Comparison of ENCODE assay signal across 1 cellular context in genomic region chr13:27251166-27252088, GRCh38.
TF ChIP-seq lines count a peak whose summit lies in the region.

Gene RPL21, plus strand, starts transcription at chr13:27251558. Its CDS starts 2,219 bp downstream, at chr13:27253777.

TF ChIP-seq in HepG2, 621 proteins besides CTCF, POLR2A, EP300 and RAD21 (continued from another document and continues in another):
- TF ChIP-seq ARNTL (CRISPR knock-in tag; IDR thresholded peaks at IDR 0.05) (peak; percentile 59; the same call in 1 of the 2 replicates), AFF4 (CRISPR knock-in tag; IDR thresholded peaks at IDR 0.05) (no peak), HMGA1 (CRISPR knock-in tag; conservative IDR thresholded peaks at IDR 0.05) (no peak), SNAI1 (CRISPR knock-in tag; IDR thresholded peaks at IDR 0.05; ENCODE audit: borderline replicate concordance) (peak; percentile 64; the same call in 1 of the 2 replicates), ZNF629 (CRISPR knock-in tag; conservative IDR thresholded peaks at IDR 0.05) (no peak), KLF13 (CRISPR knock-in tag; IDR thresholded peaks at IDR 0.05) (peak; percentile 90; the same call in 1 of the 2 replicates), ZBTB1 (CRISPR knock-in tag; IDR thresholded peaks at IDR 0.05; ENCODE audit: borderline replicate concordance) (no peak), CBX5 (CRISPR knock-in tag; IDR thresholded peaks at IDR 0.05; ENCODE audit: borderline replicate concordance) (peak; percentile 31; the same call in 1 of the 2 replicates), MYNN (CRISPR knock-in tag; IDR thresholded peaks at IDR 0.05; ENCODE audit: low read depth) (0 out of 2 replicates have a peak, but pooled peaks have one; percentile 69), TBP (CRISPR knock-in tag; IDR thresholded peaks at IDR 0.05) (no peak), ZNF570 (CRISPR knock-in tag; IDR thresholded peaks at IDR 0.05; ENCODE audit: borderline replicate concordance) (no peak), ZNF543 (CRISPR knock-in tag; IDR thresholded peaks at IDR 0.05) (0 out of 2 replicates have a peak, but pooled peaks have one; percentile 80), USF2 (IDR thresholded peaks at IDR 0.05; ENCODE audit: low read depth, low read length) (no peak), USF2 (CRISPR knock-in tag; IDR thresholded peaks at IDR 0.05; ENCODE audit: borderline replicate concordance) (peak; percentile 43; the same call in 1 of the 2 replicates), PRPF4 (IDR thresholded peaks at IDR 0.05; ENCODE audit: low read depth, low read length, poor library complexity, severe bottlenecking) (no peak), MXD4 (CRISPR knock-in tag; IDR thresholded peaks at IDR 0.05) (no peak), ZBTB33 (CRISPR knock-in tag; IDR thresholded peaks at IDR 0.05) (peak; percentile 9; the same call in 1 of the 2 replicates), PRMT3 (CRISPR knock-in tag; IDR thresholded peaks at IDR 0.05; ENCODE audit: borderline replicate concordance, low read depth) (0 out of 2 replicates have a peak, but pooled peaks have one; percentile 42), ATF4 (CRISPR knock-in tag; IDR thresholded peaks at IDR 0.05) (peak in 1 of 2 experiments; percentile 49; a peak in 2 of 4 replicates), ARNT (IDR thresholded peaks at IDR 0.05) (no peak), HNRNPH1 (optimal IDR thresholded peaks at IDR 0.05; ENCODE audit: low read depth, low read length) (no peak), ZNF329 (CRISPR knock-in tag; IDR thresholded peaks at IDR 0.05; ENCODE audit: low read depth) (peak; percentile 69; the same call in 1 of the 2 replicates), PAX8 (CRISPR knock-in tag; IDR thresholded peaks at IDR 0.05; ENCODE audit: borderline replicate concordance) (0 out of 2 replicates have a peak, but pooled peaks have one; percentile 20), CENPX (CRISPR knock-in tag; IDR thresholded peaks at IDR 0.05) (no peak), ZNF468 (CRISPR knock-in tag; IDR thresholded peaks at IDR 0.05) (no peak), NFE2L2 (IDR thresholded peaks at IDR 0.05; ENCODE audit: low read length) (no peak), RARA (CRISPR knock-in tag; IDR thresholded peaks at IDR 0.05) (peak; percentile 53), ZNF367 (CRISPR knock-in tag; IDR thresholded peaks at IDR 0.05; ENCODE audit: borderline replicate concordance) (no peak), ZNF260 (CRISPR knock-in tag; IDR thresholded peaks at IDR 0.05; ENCODE audit: borderline replicate concordance, low read depth) (no peak), HNRNPK (IDR thresholded peaks at IDR 0.05; ENCODE audit: low read depth, low read length, poor library complexity, severe bottlenecking) (no peak), LBX2 (CRISPR knock-in tag; IDR thresholded peaks at IDR 0.05; ENCODE audit: borderline replicate concordance) (peak; percentile 34; the same call in 1 of the 2 replicates), ZFY (CRISPR knock-in tag; IDR thresholded peaks at IDR 0.05) (peak; percentile 99), PPARG (CRISPR knock-in tag; conservative IDR thresholded peaks at IDR 0.05) (no peak; the same call in 1 of the 2 replicates), KAT2B (IDR thresholded peaks at IDR 0.05; ENCODE audit: borderline replicate concordance, low read depth, low read length) (no peak), ZNF225 (CRISPR knock-in tag; IDR thresholded peaks at IDR 0.05) (peak; percentile 68; the same call in 1 of the 2 replicates), KDM5B (CRISPR knock-in tag; IDR thresholded peaks at IDR 0.05; ENCODE audit: borderline replicate concordance) (peak; percentile 96), ARID2 (CRISPR knock-in tag; IDR thresholded peaks at IDR 0.05; ENCODE audit: borderline replicate concordance) (no peak), GATA4 (IDR thresholded peaks at IDR 0.05; ENCODE audit: borderline replicate concordance, low read depth) (no peak; the same call in 1 of the 2 replicates), TBX2 (CRISPR knock-in tag; IDR thresholded peaks at IDR 0.05; ENCODE audit: borderline replicate concordance) (peak; percentile 82), SCMH1 (CRISPR knock-in tag; IDR thresholded peaks at IDR 0.05; ENCODE audit: borderline replicate concordance) (no peak)
- TF ChIP-seq, protein P1, sequence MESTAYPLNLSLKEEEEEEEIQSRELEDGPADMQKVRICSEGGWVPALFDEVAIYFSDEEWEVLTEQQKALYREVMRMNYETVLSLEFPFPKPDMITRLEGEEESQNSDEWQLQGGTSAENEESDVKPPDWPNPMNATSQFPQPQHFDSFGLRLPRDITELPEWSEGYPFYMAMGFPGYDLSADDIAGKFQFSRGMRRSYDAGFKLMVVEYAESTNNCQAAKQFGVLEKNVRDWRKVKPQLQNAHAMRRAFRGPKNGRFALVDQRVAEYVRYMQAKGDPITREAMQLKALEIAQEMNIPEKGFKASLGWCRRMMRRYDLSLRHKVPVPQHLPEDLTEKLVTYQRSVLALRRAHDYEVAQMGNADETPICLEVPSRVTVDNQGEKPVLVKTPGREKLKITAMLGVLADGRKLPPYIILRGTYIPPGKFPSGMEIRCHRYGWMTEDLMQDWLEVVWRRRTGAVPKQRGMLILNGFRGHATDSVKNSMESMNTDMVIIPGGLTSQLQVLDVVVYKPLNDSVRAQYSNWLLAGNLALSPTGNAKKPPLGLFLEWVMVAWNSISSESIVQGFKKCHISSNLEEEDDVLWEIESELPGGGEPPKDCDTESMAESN (CRISPR knock-in tag; conservative IDR thresholded peaks at IDR 0.05), result peak; percentile 27; the same call in 1 of the 2 replicates
- TF ChIP-seq, protein P2, sequence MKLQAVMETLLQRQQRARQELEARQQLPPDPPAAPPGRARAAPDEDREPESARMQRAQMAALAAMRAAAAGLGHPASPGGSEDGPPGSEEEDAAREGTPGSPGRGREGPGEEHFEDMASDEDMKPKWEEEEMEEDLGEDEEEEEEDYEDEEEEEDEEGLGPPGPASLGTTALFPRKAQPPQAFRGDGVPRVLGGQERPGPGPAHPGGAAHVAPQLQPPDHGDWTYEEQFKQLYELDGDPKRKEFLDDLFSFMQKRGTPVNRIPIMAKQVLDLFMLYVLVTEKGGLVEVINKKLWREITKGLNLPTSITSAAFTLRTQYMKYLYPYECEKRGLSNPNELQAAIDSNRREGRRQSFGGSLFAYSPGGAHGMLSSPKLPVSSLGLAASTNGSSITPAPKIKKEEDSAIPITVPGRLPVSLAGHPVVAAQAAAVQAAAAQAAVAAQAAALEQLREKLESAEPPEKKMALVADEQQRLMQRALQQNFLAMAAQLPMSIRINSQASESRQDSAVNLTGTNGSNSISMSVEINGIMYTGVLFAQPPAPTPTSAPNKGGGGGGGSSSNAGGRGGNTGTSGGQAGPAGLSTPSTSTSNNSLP (IDR thresholded peaks at IDR 0.05; ENCODE audit: low read depth, low read length), result no peak
- TF ChIP-seq, protein P3, sequence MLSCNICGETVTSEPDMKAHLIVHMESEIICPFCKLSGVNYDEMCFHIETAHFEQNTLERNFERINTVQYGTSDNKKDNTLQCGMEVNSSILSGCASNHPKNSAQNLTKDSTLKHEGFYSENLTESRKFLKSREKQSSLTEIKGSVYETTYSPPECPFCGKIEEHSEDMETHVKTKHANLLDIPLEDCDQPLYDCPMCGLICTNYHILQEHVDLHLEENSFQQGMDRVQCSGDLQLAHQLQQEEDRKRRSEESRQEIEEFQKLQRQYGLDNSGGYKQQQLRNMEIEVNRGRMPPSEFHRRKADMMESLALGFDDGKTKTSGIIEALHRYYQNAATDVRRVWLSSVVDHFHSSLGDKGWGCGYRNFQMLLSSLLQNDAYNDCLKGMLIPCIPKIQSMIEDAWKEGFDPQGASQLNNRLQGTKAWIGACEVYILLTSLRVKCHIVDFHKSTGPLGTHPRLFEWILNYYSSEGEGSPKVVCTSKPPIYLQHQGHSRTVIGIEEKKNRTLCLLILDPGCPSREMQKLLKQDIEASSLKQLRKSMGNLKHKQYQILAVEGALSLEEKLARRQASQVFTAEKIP (CRISPR knock-in tag; IDR thresholded peaks at IDR 0.05; ENCODE audit: borderline replicate concordance), result no peak
- TF ChIP-seq, protein P4, sequence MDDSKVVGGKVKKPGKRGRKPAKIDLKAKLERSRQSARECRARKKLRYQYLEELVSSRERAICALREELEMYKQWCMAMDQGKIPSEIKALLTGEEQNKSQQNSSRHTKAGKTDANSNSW (CRISPR knock-in tag; IDR thresholded peaks at IDR 0.05; ENCODE audit: borderline replicate concordance), result no peak
- TF ChIP-seq, protein P5, sequence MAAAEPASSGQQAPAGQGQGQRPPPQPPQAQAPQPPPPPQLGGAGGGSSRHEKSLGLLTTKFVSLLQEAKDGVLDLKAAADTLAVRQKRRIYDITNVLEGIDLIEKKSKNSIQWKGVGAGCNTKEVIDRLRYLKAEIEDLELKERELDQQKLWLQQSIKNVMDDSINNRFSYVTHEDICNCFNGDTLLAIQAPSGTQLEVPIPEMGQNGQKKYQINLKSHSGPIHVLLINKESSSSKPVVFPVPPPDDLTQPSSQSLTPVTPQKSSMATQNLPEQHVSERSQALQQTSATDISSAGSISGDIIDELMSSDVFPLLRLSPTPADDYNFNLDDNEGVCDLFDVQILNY (CRISPR knock-in tag; conservative IDR thresholded peaks at IDR 0.05), result peak; percentile 41; the same call in 1 of the 2 replicates
- TF ChIP-seq, protein P6, sequence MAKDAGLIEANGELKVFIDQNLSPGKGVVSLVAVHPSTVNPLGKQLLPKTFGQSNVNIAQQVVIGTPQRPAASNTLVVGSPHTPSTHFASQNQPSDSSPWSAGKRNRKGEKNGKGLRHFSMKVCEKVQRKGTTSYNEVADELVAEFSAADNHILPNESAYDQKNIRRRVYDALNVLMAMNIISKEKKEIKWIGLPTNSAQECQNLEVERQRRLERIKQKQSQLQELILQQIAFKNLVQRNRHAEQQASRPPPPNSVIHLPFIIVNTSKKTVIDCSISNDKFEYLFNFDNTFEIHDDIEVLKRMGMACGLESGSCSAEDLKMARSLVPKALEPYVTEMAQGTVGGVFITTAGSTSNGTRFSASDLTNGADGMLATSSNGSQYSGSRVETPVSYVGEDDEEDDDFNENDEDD (CRISPR knock-in tag; IDR thresholded peaks at IDR 0.05; ENCODE audit: borderline replicate concordance), result 0 out of 2 replicates have a peak, but pooled peaks have one; percentile 6
- TF ChIP-seq, protein P7, sequence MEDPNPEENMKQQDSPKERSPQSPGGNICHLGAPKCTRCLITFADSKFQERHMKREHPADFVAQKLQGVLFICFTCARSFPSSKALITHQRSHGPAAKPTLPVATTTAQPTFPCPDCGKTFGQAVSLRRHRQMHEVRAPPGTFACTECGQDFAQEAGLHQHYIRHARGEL (CRISPR knock-in tag; IDR thresholded peaks at IDR 0.05), result 0 out of 2 replicates have a peak, but pooled peaks have one; percentile 47
